Comparison of ENCODE assay signal across 8 cellular contexts in the genomic region with DNA sequence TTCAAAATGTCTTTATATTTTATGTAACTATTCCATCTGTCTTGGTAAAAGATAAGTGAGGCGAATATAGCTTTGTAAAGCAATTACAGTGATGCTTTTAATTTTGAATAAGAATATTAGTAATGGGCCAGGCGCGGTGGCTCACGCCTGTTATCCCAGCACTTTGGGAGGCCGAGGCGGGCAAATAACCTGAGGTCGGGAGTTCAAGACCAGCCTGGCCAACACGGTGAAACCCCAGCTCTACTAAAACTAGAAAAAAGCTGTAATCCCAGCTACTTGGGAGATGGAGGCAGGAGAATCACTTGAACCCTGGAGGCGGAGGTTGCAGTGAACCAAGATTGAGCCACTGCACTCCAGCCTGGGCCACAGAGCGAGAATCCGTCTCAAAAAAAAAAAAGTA. TPM values are rescaled to one million over a fixed set of nuclear protein-coding genes. Genes with fewer than 3 reads are reported as not detected.
DNase-seq lines count a peak whose midpoint lies in the region; ATAC-seq and TF ChIP-seq lines count a peak whose summit lies in the region.
"Not testable (repeated sequence)": the region's sequence is repeated elsewhere in the genome, so short reads cannot be mapped to it uniquely, and the experiment has no call there.

No MANE protein-coding gene starts in this region.

- H3K4me1 ChIP-seq in DND-41 (ENCODE audit: insufficient read depth, low read length) = peaks cover 50% of the 10 kb centered on the region
- H3K4me1 ChIP-seq in breast epithelium; mesodermal cell (ENCODE audit: control insufficient read depth, insufficient read depth, low read length, poor library complexity, severe bottlenecking); uterus: not testable (repeated sequence)
- peaks cover 0 to 34% (median 25%) of the 10 kb centered on the region in 4 donors for H3K4me1 ChIP-seq in sigmoid colon

- not testable (repeated sequence) for H3K36me3 Mint-ChIP-seq in activated CD4-positive, alpha-beta T cell treated with anti-CD3 and anti-CD28 coated beads, Interleukin-2, amount 10 ng/mL, durations not matched to agents 7 days and 5 days (ENCODE audit: low read depth)

- peak overlapping the region; percentile 61 for H3K4me3 Mint-ChIP-seq in activated CD4-positive, alpha-beta T cell treated with anti-CD3 and anti-CD28 coated beads, Interleukin-2, amount 10 ng/mL, durations not matched to agents 7 days and 5 days

- CTCF ChIA-PET in activated CD4-positive, alpha-beta T cell treated with anti-CD3 and anti-CD28 coated beads, Interleukin-2, amount 10 ng/mL, durations not matched to agents 7 days and 5 days (lab: Charles Lee) = interaction anchor here (0.6 to 2.6 kb wide), 6 partner anchors 8 to 60 kb away, joined by 3 to 9 read pairs (median 4); no protein-coding TSS in a partner anchor

- intact Hi-C loops in breast epithelium (cut with DNase I; ENCODE audit: low total_unique reads); uterus (cut with DNase I; ENCODE audit: low total_unique reads): not testable (repeated sequence)
- intact Hi-C loops in sigmoid colon (cut with DNase I) = loop anchor here (2.0 kb wide), 2 partner anchors 24 to 68 kb away; partner anchors contain the start of genes RAB21 and ZFC3H1

- not testable (repeated sequence) for H3K27me3 Mint-ChIP-seq in activated CD4-positive, alpha-beta T cell treated with anti-CD3 and anti-CD28 coated beads, Interleukin-2, amount 10 ng/mL, durations not matched to agents 7 days and 5 days

- H2AFZ ChIP-seq in DND-41 (ENCODE audit: low read depth, low read length) = not testable (repeated sequence)

- not testable (repeated sequence) for H3K27me3 ChIP-seq in DND-41 (ENCODE audit: insufficient read depth, low read length, poor library complexity); MG63; breast epithelium; sigmoid colon; uterus

- TF ChIP-seq POLR2A in breast epithelium (IDR thresholded peaks at IDR 0.05); sigmoid colon (IDR thresholded peaks at IDR 0.05); uterus (IDR thresholded peaks at IDR 0.05): not testable (repeated sequence)

- H3K4me1 Mint-ChIP-seq in activated CD4-positive, alpha-beta T cell treated with anti-CD3 and anti-CD28 coated beads, Interleukin-2, amount 10 ng/mL, durations not matched to agents 7 days and 5 days = peaks cover 39% of the 10 kb centered on the region

- peak overlapping the region; percentile 93 for H3K4me2 ChIP-seq in DND-41 (ENCODE audit: insufficient read depth, low read length)

- H4K20me1 ChIP-seq in DND-41 (ENCODE audit: insufficient read depth, low read length) = not testable (repeated sequence)

- POLR2A ChIA-PET in activated CD4-positive, alpha-beta T cell treated with anti-CD3 and anti-CD28 coated beads, Interleukin-2, amount 10 ng/mL, durations not matched to agents 7 days and 5 days (lab: Charles Lee) = interaction anchor here (0.6 kb wide), 2 partner anchors 21 to 67 kb away, joined by 3 read pairs; no protein-coding TSS in a partner anchor

- 88 to 96% methylated on average over 7 to 8 of the region's 11 CpGs for WGBS in mesodermal cell (ENCODE audit: insufficient coverage in 2 of 2), 2 experiments
- 29 to 87% methylated on average over 11 of the region's 11 CpGs for WGBS in sigmoid colon, 2 donors

- DNase-seq in DND-41; MG63; activated CD4-positive, alpha-beta T cell treated with anti-CD3 and anti-CD28 coated beads, Interleukin-2, amount 10 ng/mL, durations not matched to agents 7 days and 5 days; breast epithelium (ENCODE audit: low spot score in 2 of 2); fibroblast of the aortic adventitia (ENCODE audit: low read depth); sigmoid colon; uterus: not testable (repeated sequence)

- H3K4me3 ChIP-seq in DND-41 (ENCODE audit: low read depth in 1 of 2, low read length in 2 of 2) = peak overlapping the region; percentile 70 to 84; a peak in 3 of 4 replicates
- peak overlapping the region; percentile 61 for H3K4me3 ChIP-seq in MG63
- H3K4me3 ChIP-seq in breast epithelium = peak overlapping the region; percentile 65 to 75 (median 72)
- H3K4me3 ChIP-seq in fibroblast of the aortic adventitia (ENCODE audit: low read depth, low read length) = peak overlapping the region; percentile 82
- peak overlapping the region; percentile 62 for H3K4me3 ChIP-seq in mesodermal cell (ENCODE audit: extremely low read depth, insufficient read depth, low read length, poor library complexity, severe bottlenecking)
- peak overlapping the region; percentile 71 to 85 (median 74) for H3K4me3 ChIP-seq in sigmoid colon
- H3K4me3 ChIP-seq in uterus = peak overlapping the region; percentile 81 to 85

- not testable (repeated sequence) for ATAC-seq in DND-41 (ENCODE audit: insufficient read depth, low read depth)

- H3K9me3 ChIP-seq in DND-41 (ENCODE audit: insufficient read depth, low read length, severe bottlenecking); MG63; breast epithelium; mesodermal cell (ENCODE audit: control insufficient read depth, low read length); sigmoid colon; uterus: not testable (repeated sequence)

- H3K9me3 Mint-ChIP-seq in activated CD4-positive, alpha-beta T cell treated with anti-CD3 and anti-CD28 coated beads, Interleukin-2, amount 10 ng/mL, durations not matched to agents 7 days and 5 days = not testable (repeated sequence)

- H3K27ac Mint-ChIP-seq in activated CD4-positive, alpha-beta T cell treated with anti-CD3 and anti-CD28 coated beads, Interleukin-2, amount 10 ng/mL, durations not matched to agents 7 days and 5 days = peak overlapping the region; percentile 69

- H3K27ac ChIP-seq in DND-41 (ENCODE audit: low read length); mesodermal cell (ENCODE audit: low read depth, low read length, severe bottlenecking): not testable (repeated sequence)
- peak overlapping the region in 1 of 2 donors; percentile 34 for H3K27ac ChIP-seq in breast epithelium
- H3K27ac ChIP-seq in sigmoid colon = peak overlapping the region in 3 of 4 donors; percentile 91 to 95 (median 93)
- H3K27ac ChIP-seq in uterus = peak overlapping the region; percentile 90 to 91

- not testable (repeated sequence) for TF ChIP-seq EP300 in sigmoid colon (IDR thresholded peaks at IDR 0.05)

- H3K36me3 ChIP-seq in DND-41 (ENCODE audit: insufficient read depth, low read length) = peaks cover 11% of the 10 kb centered on the region; the same call in 1 of the 2 replicates
- H3K36me3 ChIP-seq in MG63; breast epithelium; mesodermal cell (ENCODE audit: control insufficient read depth, insufficient read depth, low read length); sigmoid colon; uterus: not testable (repeated sequence)

- peak overlapping the region; percentile 87 for H3K9ac ChIP-seq in DND-41 (ENCODE audit: low read depth, low read length)

- TF ChIP-seq CTCF in DND-41 (IDR thresholded peaks at IDR 0.05; ENCODE audit: borderline replicate concordance, extremely low read depth, low read length, poor library complexity, severe bottlenecking); breast epithelium (IDR thresholded peaks at IDR 0.05); fibroblast of the aortic adventitia (IDR thresholded peaks at IDR 0.05; ENCODE audit: insufficient read depth, low read length); sigmoid colon (IDR thresholded peaks at IDR 0.05); uterus (IDR thresholded peaks at IDR 0.05): not testable (repeated sequence)

- H3K79me2 ChIP-seq in DND-41 (ENCODE audit: insufficient read depth, low read length) = peaks cover 35% of the 10 kb centered on the region

RNA-seq across cellular contexts. Expression of gene TMEM19, which starts 1.3 kb away (rescaled TPM):
- total RNA-seq in MG63 (2014; rRNA removed; shearing (Covaris generic); ENCODE audit: low replicate concordance) = 30.5 and 47.5 TPM in 2 replicates
- total RNA-seq in activated CD4-positive, alpha-beta T cell treated with anti-CD3 and anti-CD28 coated beads, Interleukin-2, amount 10 ng/mL, durations not matched to agents 7 days and 5 days = 10 to 100 TPM; 22.4 to 22.7 TPM
- total RNA-seq in breast epithelium (10 to 100 TPM; 13.0 to 29.0 (median 13.4) TPM), fibroblast of the aortic adventitia (ENCODE audit: low replicate concordance) (24.8 and 36.8 TPM in 2 replicates), sigmoid colon (10 to 100 TPM; 10.7 to 23.5 (median 12.7) TPM), uterus (10 to 100 TPM; 10.6 to 35.9 (median 20.1) TPM)
- 14.4 TPM for polyA plus RNA-seq in mesodermal cell (2013, experiment 1 of 2)
- polyA plus RNA-seq in mesodermal cell (2013, experiment 2 of 2) = 14.6 TPM
- polyA plus RNA-seq in sigmoid colon = 10 to 100 TPM in 1 of 3 donors, 1 to 10 TPM in 2; 3.6 to 20.3 (median 4.9) TPM

RNA-seq across cellular contexts. Expression of gene THAP2, which starts 23.1 kb away (rescaled TPM):
- 1.3 and 3.0 TPM in 2 replicates for total RNA-seq in MG63 (2014; rRNA removed; shearing (Covaris generic); ENCODE audit: low replicate concordance)
- 1 to 10 TPM; 6.1 to 7.1 TPM for total RNA-seq in activated CD4-positive, alpha-beta T cell treated with anti-CD3 and anti-CD28 coated beads, Interleukin-2, amount 10 ng/mL, durations not matched to agents 7 days and 5 days
- 1 to 10 TPM; 2.6 to 8.2 (median 2.6) TPM for total RNA-seq in breast epithelium
- 3.8 and 4.9 TPM in 2 replicates for total RNA-seq in fibroblast of the aortic adventitia (ENCODE audit: low replicate concordance)
- polyA plus RNA-seq in mesodermal cell (2013, experiment 1 of 2) = 9.4 TPM
- polyA plus RNA-seq in mesodermal cell (2013, experiment 2 of 2) = 13.4 TPM
- 1 to 10 TPM; 3.1 to 5.5 (median 4.4) TPM for total RNA-seq in sigmoid colon
- polyA plus RNA-seq in sigmoid colon = 1 to 10 TPM; 3.5 to 5.1 (median 4.2) TPM
- total RNA-seq in uterus = 10 to 100 TPM in 1 of 4 donors, 1 to 10 TPM in 2, under 1 TPM in 1; 0.88 to 12.8 (median 5.4) TPM

RNA-seq across cellular contexts. Expression of gene ZFC3H1, which starts 23.5 kb away (rescaled TPM):
- total RNA-seq in MG63 (2014; rRNA removed; shearing (Covaris generic); ENCODE audit: low replicate concordance) = 11.5 and 34.6 TPM in 2 replicates
- 10 to 100 TPM; 55.8 to 66.7 TPM for total RNA-seq in activated CD4-positive, alpha-beta T cell treated with anti-CD3 and anti-CD28 coated beads, Interleukin-2, amount 10 ng/mL, durations not matched to agents 7 days and 5 days
- total RNA-seq in breast epithelium (10 to 100 TPM; 79.2 to 92.9 (median 88.5) TPM), fibroblast of the aortic adventitia (ENCODE audit: low replicate concordance) (54.1 and 68.1 TPM in 2 replicates), sigmoid colon (10 to 100 TPM; 38.7 to 87.8 (median 52.3) TPM), uterus (10 to 100 TPM; 12.6 to 80.7 (median 51.2) TPM)
- polyA plus RNA-seq in mesodermal cell (2013, experiment 1 of 2) = 31.1 TPM
- polyA plus RNA-seq in mesodermal cell (2013, experiment 2 of 2) = 37.2 TPM
- 10 to 100 TPM in 1 of 3 donors, 1 to 10 TPM in 2; 3.0 to 19.9 (median 4.8) TPM for polyA plus RNA-seq in sigmoid colon
